ENCODE assay signal across 1 cellular context in the genomic region with DNA sequence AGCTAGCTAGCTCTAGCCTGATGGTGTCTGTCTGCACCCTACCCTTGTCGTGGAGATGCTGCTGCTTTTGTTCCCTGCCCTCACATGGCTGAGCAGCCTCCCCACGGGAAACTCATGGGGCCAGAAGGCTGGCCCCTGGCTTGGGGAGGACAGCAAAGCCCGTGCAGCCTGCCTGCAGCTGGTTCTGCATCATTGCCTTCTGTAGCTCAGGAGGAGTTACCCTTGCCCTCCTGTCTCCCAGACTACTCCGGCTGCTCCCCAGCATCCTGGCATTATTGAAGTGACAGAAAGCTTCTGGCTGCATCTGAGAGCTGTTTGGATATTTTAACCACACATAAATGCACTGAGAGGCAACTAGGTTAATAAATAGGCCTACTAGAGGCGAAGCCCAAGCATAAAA.
TF ChIP-seq lines count a peak whose summit lies in the region.

No MANE protein-coding gene starts in this region.

TF ChIP-seq in HepG2, 621 proteins besides CTCF, POLR2A, EP300 and RAD21 (continued from another document):
- TF ChIP-seq, protein P1, sequence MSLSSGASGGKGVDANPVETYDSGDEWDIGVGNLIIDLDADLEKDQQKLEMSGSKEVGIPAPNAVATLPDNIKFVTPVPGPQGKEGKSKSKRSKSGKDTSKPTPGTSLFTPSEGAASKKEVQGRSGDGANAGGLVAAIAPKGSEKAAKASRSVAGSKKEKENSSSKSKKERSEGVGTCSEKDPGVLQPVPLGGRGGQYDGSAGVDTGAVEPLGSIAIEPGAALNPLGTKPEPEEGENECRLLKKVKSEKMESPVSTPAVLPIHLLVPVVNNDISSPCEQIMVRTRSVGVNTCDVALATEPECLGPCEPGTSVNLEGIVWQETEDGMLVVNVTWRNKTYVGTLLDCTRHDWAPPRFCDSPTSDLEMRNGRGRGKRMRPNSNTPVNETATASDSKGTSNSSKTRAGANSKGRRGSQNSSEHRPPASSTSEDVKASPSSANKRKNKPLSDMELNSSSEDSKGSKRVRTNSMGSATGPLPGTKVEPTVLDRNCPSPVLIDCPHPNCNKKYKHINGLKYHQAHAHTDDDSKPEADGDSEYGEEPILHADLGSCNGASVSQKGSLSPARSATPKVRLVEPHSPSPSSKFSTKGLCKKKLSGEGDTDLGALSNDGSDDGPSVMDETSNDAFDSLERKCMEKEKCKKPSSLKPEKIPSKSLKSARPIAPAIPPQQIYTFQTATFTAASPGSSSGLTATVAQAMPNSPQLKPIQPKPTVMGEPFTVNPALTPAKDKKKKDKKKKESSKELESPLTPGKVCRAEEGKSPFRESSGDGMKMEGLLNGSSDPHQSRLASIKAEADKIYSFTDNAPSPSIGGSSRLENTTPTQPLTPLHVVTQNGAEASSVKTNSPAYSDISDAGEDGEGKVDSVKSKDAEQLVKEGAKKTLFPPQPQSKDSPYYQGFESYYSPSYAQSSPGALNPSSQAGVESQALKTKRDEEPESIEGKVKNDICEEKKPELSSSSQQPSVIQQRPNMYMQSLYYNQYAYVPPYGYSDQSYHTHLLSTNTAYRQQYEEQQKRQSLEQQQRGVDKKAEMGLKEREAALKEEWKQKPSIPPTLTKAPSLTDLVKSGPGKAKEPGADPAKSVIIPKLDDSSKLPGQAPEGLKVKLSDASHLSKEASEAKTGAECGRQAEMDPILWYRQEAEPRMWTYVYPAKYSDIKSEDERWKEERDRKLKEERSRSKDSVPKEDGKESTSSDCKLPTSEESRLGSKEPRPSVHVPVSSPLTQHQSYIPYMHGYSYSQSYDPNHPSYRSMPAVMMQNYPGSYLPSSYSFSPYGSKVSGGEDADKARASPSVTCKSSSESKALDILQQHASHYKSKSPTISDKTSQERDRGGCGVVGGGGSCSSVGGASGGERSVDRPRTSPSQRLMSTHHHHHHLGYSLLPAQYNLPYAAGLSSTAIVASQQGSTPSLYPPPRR (CRISPR knock-in tag; IDR thresholded peaks at IDR 0.05; ENCODE audit: borderline replicate concordance): no peak
